9 cellular contexts compared by ENCODE assay signal in genomic region chrX:153435845-153436244, GRCh38. TPM values are rescaled to one million over a fixed set of nuclear protein-coding genes. Genes with fewer than 3 reads are reported as not detected.
"Had no signal": no experiment of that assay in that cellular context is flagged by ENCODE, and none has a peak within 500 bp of the region (broad histone marks: within the 10 kb centered on the region; RNA-seq: fewer than 3 reads in every experiment).

No MANE protein-coding gene starts in this region.

- H2AFZ ChIP-seq: GM23338 had no signal

- H3K4me3 Mint-ChIP-seq: GM23338, H9 had no signal

- H3K27ac Mint-ChIP-seq: GM23338, H9 had no signal

- H3K4me3 ChIP-seq: GM23338 had no signal

- H3K4me1 Mint-ChIP-seq: GM23338, H9 had no signal

- DNase-seq: H9, HCEC 1CT, IMR-90, KBM-7 had no signal

- H3K4me2 ChIP-seq: GM23338 had no signal

- FAIRE-seq: H1, H54, HTR-8/SVneo had no signal

RNA-seq across cellular contexts. Expression of gene ZFP92, which starts 24.6 kb away (rescaled TPM):
- total RNA-seq: HT-29 had no signal

RNA-seq across cellular contexts. Expression of gene PNMA6E, which starts 34.7 kb away (rescaled TPM):
- total RNA-seq: GM23338, H1, H9, HT-29, IMR-90 had no signal
